Comparison of ENCODE assay signal across 11 cellular contexts in the genomic region with DNA sequence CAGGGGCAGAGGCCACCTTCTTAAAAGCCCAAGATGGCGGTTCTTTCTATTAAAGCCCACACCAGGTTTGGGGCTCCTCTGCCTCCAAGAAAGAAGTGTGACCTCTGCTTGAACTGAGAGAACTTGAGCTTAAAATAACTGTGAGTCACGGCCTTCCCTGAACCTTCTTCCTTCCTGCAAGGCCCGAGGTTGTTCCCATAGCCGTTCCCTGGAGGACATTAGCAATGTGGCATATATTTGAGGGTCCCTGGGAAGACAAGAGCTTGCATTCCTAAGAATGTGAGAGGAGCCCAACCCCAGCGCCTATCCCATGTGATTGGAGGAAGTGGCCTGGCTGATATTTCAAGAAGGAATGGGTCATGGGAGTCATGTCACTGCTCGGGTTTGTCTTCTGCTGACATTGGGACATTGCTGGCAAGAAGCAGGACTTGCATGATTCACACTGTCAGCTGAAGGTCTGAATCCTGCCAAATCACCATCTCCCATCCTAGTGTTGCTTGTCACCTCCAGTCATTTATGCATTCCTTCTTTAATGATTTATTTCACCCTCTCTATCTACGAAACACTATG.
A peak's percentile ranks its signal among the peaks of the same experiment; 100 is the strongest.
DNase-seq lines count a peak whose midpoint lies in the region; ATAC-seq, FAIRE-seq and TF ChIP-seq lines count a peak whose summit lies in the region.
"Had no signal": no experiment of that assay in that cellular context is flagged by ENCODE, and none has a peak within 500 bp of the region (broad histone marks: within the 10 kb centered on the region; RNA-seq: fewer than 3 reads in every experiment).

No MANE protein-coding gene starts in this region.

- peak; percentile 80 for FAIRE-seq in HTR-8/SVneo (lab: Jason Lieb, UNC)
- FAIRE-seq in K562 (lab: Jason Lieb, UNC): peak; percentile 66
- no peak for FAIRE-seq in kidney (lab: Jason Lieb, UNC)

- intact Hi-C loops in K562 (cut with micrococcal nuclease) (no loop called here), kidney (cut with DNase I) (no loop called here)

- H3K4me3 ChIP-seq in K562 (no peak overlapping the region), kidney (ENCODE audit: low read length in 2 of 2) (no peak overlapping the region), thoracic aorta (no peak overlapping the region), neural progenitor cell (no peak overlapping the region)

- no peaks in the 10 kb centered on the region for H3K79me2 ChIP-seq in K562 (ENCODE audit: control insufficient read depth, insufficient read depth, low read length)
- no peaks in the 10 kb centered on the region for H3K79me2 ChIP-seq in neural progenitor cell (ENCODE audit: low read depth)

- no peaks in the 10 kb centered on the region for H3F3A ChIP-seq in neural progenitor cell (ENCODE audit: low read depth)

- no TSS peak for BruUV-seq in K562 (replicated peaks; lab: Mats Ljungman, UMichigan)

- TF ChIP-seq EP300 in K562 (IDR thresholded peaks at IDR 0.05; ENCODE audit: low read length): no peak

- no peak for TF ChIP-seq CTCF in K562 (IDR thresholded peaks at IDR 0.05 in 2 of 3, conservative IDR thresholded peaks at IDR 0.05 in 1 of 3; ENCODE audit: insufficient read depth in 2 of 3, low read depth in 1 of 3, low read length in 3 of 3)
- TF ChIP-seq CTCF in kidney (IDR thresholded peaks at IDR 0.05; ENCODE audit: borderline replicate concordance, extremely low read depth, insufficient read depth): no peak
- no peak for TF ChIP-seq CTCF in thoracic aorta (IDR thresholded peaks at IDR 0.05)
- TF ChIP-seq CTCF in neural progenitor cell (IDR thresholded peaks at IDR 0.05): no peak

- no peaks in the 10 kb centered on the region for H3K9me1 ChIP-seq in K562 (ENCODE audit: control insufficient read depth, insufficient read depth, low read length)

- no peaks in the 10 kb centered on the region for H3K36me3 Mint-ChIP-seq in neural progenitor cell
- H3K36me3 Mint-ChIP-seq in activated T-cell treated with anti-CD3 and anti-CD28 coated beads, Interleukin-2, amount 50 U/mL, for 4 hours (ENCODE audit: insufficient read depth): no peaks in the 10 kb centered on the region
- H3K36me3 Mint-ChIP-seq: IgD-negative memory B cell had no signal

- H3K4me1 Mint-ChIP-seq in neural progenitor cell: no peaks in the 10 kb centered on the region
- H3K4me1 Mint-ChIP-seq in activated T-cell treated with anti-CD3 and anti-CD28 coated beads, Interleukin-2, amount 50 U/mL, for 4 hours (ENCODE audit: low read depth): no peaks in the 10 kb centered on the region
- H3K4me1 Mint-ChIP-seq: IgD-negative memory B cell had no signal

- H3K27ac Mint-ChIP-seq in neural progenitor cell: no peak overlapping the region
- H3K27ac Mint-ChIP-seq: IgD-negative memory B cell had no signal

- 10% methylated on average over 7 of the region's 7 CpGs for WGBS in K562 (ENCODE audit: insufficient coverage, low coverage, missing lambda C conversion rate)

- POLR2A ChIA-PET in K562 (lab: Yijun Ruan, JAX): interaction anchor here (0.7 kb wide), 1 partner anchor 116 kb away, joined by 3 read pairs; no protein-coding TSS in a partner anchor

- no peaks in the 10 kb centered on the region for H3K9me3 Mint-ChIP-seq in neural progenitor cell
- no peaks in the 10 kb centered on the region for H3K9me3 Mint-ChIP-seq in activated T-cell treated with anti-CD3 and anti-CD28 coated beads, Interleukin-2, amount 50 U/mL, for 4 hours
- H3K9me3 Mint-ChIP-seq: IgD-negative memory B cell had no signal

- no peak for TF ChIP-seq POLR2A in K562 (conservative IDR thresholded peaks at IDR 0.05)

- H3K4me1 ChIP-seq in K562 (replicated peaks in 1 of 2; ENCODE audit: control insufficient read depth in 2 of 2, insufficient read depth in 2 of 2, low read length in 2 of 2) (peaks cover 0 to 15% of the 10 kb centered on the region in 2 experiments; a peak in 3 of 5 replicates), kidney (ENCODE audit: control insufficient read depth in 1 of 2, insufficient read depth in 1 of 2, low read depth in 1 of 2, low read length in 2 of 2) (peaks cover 0 to 7% of the 10 kb centered on the region in 2 donors), thoracic aorta (ENCODE audit: control insufficient read depth in 1 of 2, low read depth in 2 of 2) (peaks cover 5 to 16% of the 10 kb centered on the region in 2 donors), neural progenitor cell (no peaks in the 10 kb centered on the region)

- TF ChIP-seq RAD21 in K562 (CRISPR knock-in tag; conservative IDR thresholded peaks at IDR 0.05 in 1 of 2, IDR thresholded peaks at IDR 0.05 in 1 of 2): no peak

- CTCF ChIA-PET in K562 (lab: Yijun Ruan, JAX; ENCODE audit: low intra/inter-chr PET ratio): no interaction called here

- ATAC-seq in K562: no peak; the same call in 2 of the 3 replicates
- no peak for ATAC-seq in thoracic aorta (ENCODE audit: insufficient number of reproducible peaks, low FRiP score, low read depth)
- ATAC-seq in HG02759 (IDR thresholded peaks at IDR 0.05; ENCODE audit: unreplicated experiment): no peak
- no peak for ATAC-seq in activated T-cell treated with anti-CD3 and anti-CD28 coated beads, Interleukin-2, amount 50 U/mL, for 4 hours
- ATAC-seq: activated CD4-positive, CD25-positive, alpha-beta regulatory T cell treated with anti-CD3 and anti-CD28 coated beads, Interleukin-2, amount 50 U/mL, for 24 hours had no signal

- peak; percentile 40 for DNase-seq in HTR-8/SVneo (ENCODE audit: insufficient read length, low spot score)
- peak in 2 of 4 experiments; percentile 8 to 37 for DNase-seq in K562 (ENCODE audit: extremely low read depth in 1 of 4, low spot score in 3 of 4)
- DNase-seq in kidney: peak; percentile 92
- DNase-seq in thoracic aorta (ENCODE audit: low spot score): peak; percentile 3
- no peak for DNase-seq in neural progenitor cell (ENCODE audit: low spot score)
- no peak for DNase-seq in C1 segment of cervical spinal cord (lab: John Stamatoyannopoulos, UW)
- no peak for DNase-seq in activated T-cell treated with anti-CD3 and anti-CD28 coated beads, Interleukin-2, amount 50 U/mL, for 4 hours
- DNase-seq: stimulated activated CD4-positive, alpha-beta T cell treated with anti-CD3 and anti-CD28 coated beads, Interleukin-1b, Interleukin-23, amount 100 ng/mL, for 48 hours had no signal

- H3K4me3 Mint-ChIP-seq in neural progenitor cell: no peak overlapping the region
- H3K4me3 Mint-ChIP-seq in activated T-cell treated with anti-CD3 and anti-CD28 coated beads, Interleukin-2, amount 50 U/mL, for 4 hours: no peak overlapping the region
- H3K4me3 Mint-ChIP-seq: IgD-negative memory B cell had no signal

- no peak overlapping the region for H3K27ac ChIP-seq in K562 (ENCODE audit: extremely low read depth, low read depth, low read length)
- peak overlapping the region; percentile 38 to 78 for H3K27ac ChIP-seq in kidney (ENCODE audit: low read depth in 2 of 2, low read length in 2 of 2)
- H3K27ac ChIP-seq in thoracic aorta: no peak overlapping the region
- no peak overlapping the region for H3K27ac ChIP-seq in neural progenitor cell

- no peak overlapping the region for H3K9ac ChIP-seq in K562 (ENCODE audit: insufficient read depth in 1 of 2, low read depth in 2 of 2, low read length in 2 of 2)
- no peak overlapping the region for H3K9ac ChIP-seq in kidney (ENCODE audit: low read length in 2 of 2)
- no peak overlapping the region for H3K9ac ChIP-seq in neural progenitor cell

- H3K4me2 ChIP-seq in K562 (ENCODE audit: insufficient read depth, low read length): no peak overlapping the region
- H3K4me2 ChIP-seq in neural progenitor cell: no peak overlapping the region

- H4K20me1 ChIP-seq in K562 (replicated peaks; ENCODE audit: control insufficient read depth, insufficient read depth, low read length) (no peaks in the 10 kb centered on the region), neural progenitor cell (ENCODE audit: low read depth) (no peaks in the 10 kb centered on the region)

- in situ Hi-C loops in K562 (cut with MboI): no loop called here

- H3K36me3 ChIP-seq in K562 (ENCODE audit: control insufficient read depth, insufficient read depth, low read length) (no peaks in the 10 kb centered on the region), kidney (ENCODE audit: control insufficient read depth in 1 of 2, insufficient read depth in 2 of 2, low read length in 2 of 2) (no peaks in the 10 kb centered on the region), thoracic aorta (no peaks in the 10 kb centered on the region), neural progenitor cell (no peaks in the 10 kb centered on the region)

- H3K27me3 Mint-ChIP-seq in neural progenitor cell (ENCODE audit: insufficient read depth, low read depth): no peaks in the 10 kb centered on the region
- no peaks in the 10 kb centered on the region for H3K27me3 Mint-ChIP-seq in activated T-cell treated with anti-CD3 and anti-CD28 coated beads, Interleukin-2, amount 50 U/mL, for 4 hours (ENCODE audit: low read depth)

- no peaks in the 10 kb centered on the region for H3K27me3 ChIP-seq in K562 (ENCODE audit: control insufficient read depth in 2 of 2, insufficient read depth in 2 of 2, low read length in 2 of 2)
- H3K27me3 ChIP-seq in thoracic aorta (replicated peaks; ENCODE audit: insufficient read depth): no peaks in the 10 kb centered on the region
- H3K27me3 ChIP-seq in neural progenitor cell: no peaks in the 10 kb centered on the region

- H3K9me3 ChIP-seq in K562 (replicated peaks; ENCODE audit: control insufficient read depth, insufficient read depth, low read depth, low read length) (no peaks in the 10 kb centered on the region), kidney (ENCODE audit: control insufficient read depth in 1 of 2, low read length in 2 of 2) (no peaks in the 10 kb centered on the region), thoracic aorta (no peaks in the 10 kb centered on the region), neural progenitor cell (ENCODE audit: low read depth) (no peaks in the 10 kb centered on the region)

- H2AFZ ChIP-seq in K562 (ENCODE audit: low read depth, low read length) (peak overlapping the region; percentile 79), neural progenitor cell (replicated peaks) (no peak overlapping the region)

TF ChIP-seq in K562, 482 proteins besides CTCF, POLR2A, EP300 and RAD21 (continues in another document):
- TF ChIP-seq GTF2F1 (IDR thresholded peaks at IDR 0.05; ENCODE audit: low read depth, low read length): no peak
- no peak for TF ChIP-seq SIRT6 (IDR thresholded peaks at IDR 0.05; ENCODE audit: low read depth, low read length)
- peak; percentile 60 for TF ChIP-seq MEIS2 (IDR thresholded peaks at IDR 0.05; ENCODE audit: partially characterized antibody)

Comparison
In these comparisons a context has a peak if more than half of its experiments do, and no peak if none do; other contexts are left out.
1. DNase-seq: peak in HTR-8/SVneo (single experiment), kidney (single experiment) and thoracic aorta (single experiment); none in neural progenitor cell (single experiment), C1 segment of cervical spinal cord (0 of 14) and activated T-cell treated with anti-CD3 and anti-CD28 coated beads, Interleukin-2, amount 50 U/mL, for 4 hours (single experiment).
2. H3K27ac ChIP-seq: peak in kidney (2 of 2); none in K562 (single experiment), thoracic aorta (0 of 2) and neural progenitor cell (single experiment).